ENCODE assay signal across 8 cellular contexts in genomic region chr2:173962583-173963110, GRCh38. TPM values are rescaled to one million over a fixed set of nuclear protein-coding genes. Genes with fewer than 3 reads are reported as not detected.
A peak's percentile ranks its signal among the peaks of the same experiment; 100 is the strongest.
DNase-seq lines count a peak whose midpoint lies in the region; ATAC-seq and TF ChIP-seq lines count a peak whose summit lies in the region.

No MANE protein-coding gene starts in this region.

- intact Hi-C loops in CD8-positive, alpha-beta T cell (cut with DNase I, micrococcal nuclease): loop anchor here (2.0 to 10.0 kb wide), 9 partner anchors 14 to 1205 kb away; partner anchors contain the start of genes WIPF1 (in 2 of the 2), ATF2 (in 1 of the 2) and GPR155 (in 1 of the 2)

- H3K4me1 Mint-ChIP-seq in CD8-positive, alpha-beta T cell (ENCODE audit: low read depth): peaks cover 55% of the 10 kb centered on the region
- peaks cover 56% of the 10 kb centered on the region for H3K4me1 Mint-ChIP-seq in chondrocyte (ENCODE audit: low read depth)
- H3K4me1 Mint-ChIP-seq in naive thymus-derived CD8-positive, alpha-beta T cell: peaks cover 28 to 61% (median 51%) of the 10 kb centered on the region in 4 donors

- H2AFZ ChIP-seq in Karpas-422 (ENCODE audit: low read length): no peak overlapping the region

- peak overlapping the region; percentile 88 for H3K27ac ChIP-seq in CD8-positive, alpha-beta T cell (ENCODE audit: low read depth, low read length)
- peak overlapping the region; percentile 97 for H3K27ac ChIP-seq in Karpas-422 (ENCODE audit: low read length)

- peak overlapping the region; percentile 97 for H3K27ac Mint-ChIP-seq in CD8-positive, alpha-beta T cell
- H3K27ac Mint-ChIP-seq in chondrocyte (ENCODE audit: unreplicated experiment): peak overlapping the region; percentile 92
- peak overlapping the region; percentile 91 to 99 (median 98) for H3K27ac Mint-ChIP-seq in naive thymus-derived CD8-positive, alpha-beta T cell

- H3K27me3 Mint-ChIP-seq in CD8-positive, alpha-beta T cell (ENCODE audit: low read depth): no peaks in the 10 kb centered on the region
- H3K27me3 Mint-ChIP-seq in chondrocyte (ENCODE audit: low read depth): no peaks in the 10 kb centered on the region
- no peaks in the 10 kb centered on the region for H3K27me3 Mint-ChIP-seq in naive thymus-derived CD8-positive, alpha-beta T cell

- H3K36me3 ChIP-seq in CD8-positive, alpha-beta T cell (ENCODE audit: insufficient read depth, low read length): no peaks in the 10 kb centered on the region
- H3K36me3 ChIP-seq in Karpas-422 (ENCODE audit: insufficient read depth, low read length): peaks cover 46% of the 10 kb centered on the region

- peaks cover 4% of the 10 kb centered on the region for H3K9me3 Mint-ChIP-seq in CD8-positive, alpha-beta T cell
- H3K9me3 Mint-ChIP-seq in chondrocyte (ENCODE audit: low read depth): peaks cover 9% of the 10 kb centered on the region
- H3K9me3 Mint-ChIP-seq in naive thymus-derived CD8-positive, alpha-beta T cell: no peaks in the 10 kb centered on the region

- H4K20me1 ChIP-seq in Karpas-422 (ENCODE audit: insufficient read depth, low read depth, low read length): peaks cover 8% of the 10 kb centered on the region; the same call in 1 of the 2 replicates

- H3K4me3 ChIP-seq in CD8-positive, alpha-beta T cell (ENCODE audit: low read depth, low read length): peak overlapping the region; percentile 54
- peak overlapping the region; percentile 80 for H3K4me3 ChIP-seq in Karpas-422 (ENCODE audit: low read length)

- H3K4me1 ChIP-seq in CD8-positive, alpha-beta T cell (ENCODE audit: insufficient read depth, low read length): peaks cover 55% of the 10 kb centered on the region
- H3K4me1 ChIP-seq in Karpas-422 (ENCODE audit: low read length): peaks cover 53% of the 10 kb centered on the region

- POLR2A ChIA-PET in CD8-positive, alpha-beta T cell (lab: Charles Lee): interaction anchor here (0.7 to 1.6 kb wide), 5 partner anchors 11 to 531 kb away, joined by 3 to 4 read pairs (median 4); no protein-coding TSS in a partner anchor
- POLR2A ChIA-PET in naive thymus-derived CD8-positive, alpha-beta T cell (lab: Charles Lee): interaction anchor here (0.6 to 1.0 kb wide), 3 partner anchors 13 to 34 kb away, joined by 3 read pairs; no protein-coding TSS in a partner anchor
- POLR2A ChIA-PET in GM10248 (lab: Yijun Ruan, JAX): no interaction called here

- peaks cover 35% of the 10 kb centered on the region for H3K36me3 Mint-ChIP-seq in CD8-positive, alpha-beta T cell
- H3K36me3 Mint-ChIP-seq in chondrocyte (ENCODE audit: low read depth): peaks cover 10% of the 10 kb centered on the region
- H3K36me3 Mint-ChIP-seq in naive thymus-derived CD8-positive, alpha-beta T cell: peaks cover 6 to 28% (median 12%) of the 10 kb centered on the region in 3 donors

- peaks cover 68% of the 10 kb centered on the region for H3K79me2 ChIP-seq in Karpas-422 (ENCODE audit: low read length)

- peak overlapping the region; percentile 75 for H3K4me2 ChIP-seq in Karpas-422 (ENCODE audit: low read depth, low read length, poor library complexity, severe bottlenecking)

- H3K27me3 ChIP-seq in CD8-positive, alpha-beta T cell (ENCODE audit: insufficient read depth, low read length): no peaks in the 10 kb centered on the region
- no peaks in the 10 kb centered on the region for H3K27me3 ChIP-seq in Karpas-422 (ENCODE audit: low read length)

- peak overlapping the region; percentile 90 for H3K4me3 Mint-ChIP-seq in CD8-positive, alpha-beta T cell
- peak overlapping the region; percentile 84 for H3K4me3 Mint-ChIP-seq in chondrocyte (ENCODE audit: unreplicated experiment)
- H3K4me3 Mint-ChIP-seq in naive thymus-derived CD8-positive, alpha-beta T cell: peak overlapping the region; percentile 89 to 99 (median 94)

- H3K9me3 ChIP-seq in CD8-positive, alpha-beta T cell (ENCODE audit: low read length): no peaks in the 10 kb centered on the region
- no peaks in the 10 kb centered on the region for H3K9me3 ChIP-seq in Karpas-422 (ENCODE audit: low read length)

- no peaks in the 10 kb centered on the region for H3K9me2 ChIP-seq in Karpas-422 (replicated peaks; ENCODE audit: insufficient read depth, low read length)

- H3K9ac ChIP-seq in Karpas-422 (ENCODE audit: low read length): peak overlapping the region; percentile 99

- TF ChIP-seq CTCF in CD8-positive, alpha-beta T cell (IDR thresholded peaks at IDR 0.05): no peak
- TF ChIP-seq CTCF in chondrocyte (IDR thresholded peaks at IDR 0.05) (no peak), GM10248 (IDR thresholded peaks at IDR 0.05; ENCODE audit: control extremely low read depth, extremely low read depth, low read depth, missing control alignments) (no peak)

- ATAC-seq in CD8-positive, alpha-beta T cell: no peak
- no peak for ATAC-seq in naive thymus-derived CD8-positive, alpha-beta T cell

- DNase-seq in CD8-positive, alpha-beta T cell: no peak
- DNase-seq in Karpas-422 (peak; percentile 63), chondrocyte (ENCODE audit: low spot score) (no peak), GM10248 (ENCODE audit: extremely low spot score) (no peak), pons (ENCODE audit: low spot score) (no peak)
- DNase-seq in naive thymus-derived CD8-positive, alpha-beta T cell: no peak
- no peak for DNase-seq in stimulated activated CD4-positive, alpha-beta T cell treated with anti-CD3 and anti-CD28 coated beads, Interleukin-15, amount 100 ng/mL, for 24 hours
- no peak for DNase-seq in activated CD8-positive, alpha-beta memory T cell treated with anti-CD3 and anti-CD28 coated beads, Interleukin-2, amount 50 U/mL, for 4 hours

- CTCF ChIA-PET in CD8-positive, alpha-beta T cell (lab: Charles Lee): interaction anchor here (0.9 to 1.6 kb wide), 4 partner anchors 13 to 78 kb away, joined by 3 to 4 read pairs (median 4); no protein-coding TSS in a partner anchor
- CTCF ChIA-PET in GM10248 (lab: Yijun Ruan, JAX): interaction anchor here (1.1 to 1.4 kb wide), 2 partner anchors 13 to 15 kb away, joined by 5 to 6 read pairs; no protein-coding TSS in a partner anchor

RNA-seq across cellular contexts. Expression of gene SP3, which starts 2.5 kb away (rescaled TPM):
- 100 to 1,000 TPM; 166 to 169 TPM for total RNA-seq in CD8-positive, alpha-beta T cell
- total RNA-seq in Karpas-422 (2014; rRNA removed; shearing (Covaris generic); ENCODE audit: low replicate concordance): 109 and 139 TPM in 2 replicates
- total RNA-seq in chondrocyte: 56.9 to 59.4 TPM (median 58.7 TPM) in 3 replicates
- 100 to 1,000 TPM; 135 to 141 TPM for total RNA-seq in naive thymus-derived CD8-positive, alpha-beta T cell
- polyA plus RNA-seq in naive thymus-derived CD8-positive, alpha-beta T cell: 10 to 100 TPM; 51.4 to 67.9 (median 60.2) TPM
